Comparison of ENCODE assay signal across 1 cellular context in the genomic region with DNA sequence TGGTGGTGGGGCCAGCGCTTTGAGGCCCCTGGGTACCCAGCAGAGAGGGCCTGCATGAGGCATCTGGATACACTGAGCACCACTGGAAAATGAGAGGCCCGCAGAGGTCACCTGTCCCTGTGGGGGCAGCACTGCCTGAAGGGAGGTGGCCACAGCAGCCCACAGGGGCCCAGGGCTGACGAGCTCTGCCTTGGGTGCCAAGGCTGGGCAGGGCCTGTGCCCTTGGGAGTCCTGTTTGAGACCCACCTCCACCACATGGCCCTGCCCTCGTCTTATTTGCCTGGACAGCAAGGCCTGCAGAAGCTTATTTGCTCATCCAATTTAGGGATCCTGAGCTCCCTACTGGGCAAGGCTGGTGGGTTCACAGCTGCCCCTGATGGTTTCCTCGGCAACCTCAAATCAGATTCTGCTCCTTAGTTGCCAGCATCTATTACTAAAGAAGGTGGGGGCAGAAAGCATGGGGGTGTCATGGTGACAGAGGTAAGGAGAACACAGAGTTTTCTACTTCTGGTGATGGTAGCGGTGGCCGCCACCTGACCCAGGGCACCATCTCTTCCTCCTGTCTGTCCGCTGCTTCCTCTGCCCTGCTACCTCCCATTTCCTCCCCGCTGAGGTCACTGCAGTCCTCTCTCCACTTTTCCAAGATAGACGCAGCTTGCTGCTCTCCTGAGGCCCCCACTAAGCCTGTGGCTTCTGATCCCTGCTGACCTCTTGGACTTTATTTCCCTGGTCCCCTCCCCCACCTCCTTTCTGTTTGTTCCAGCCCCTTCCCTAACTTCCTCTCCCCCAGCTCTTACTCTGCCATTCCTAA.
TF ChIP-seq lines count a peak whose summit lies in the region.

No MANE protein-coding gene starts in this region.

TF ChIP-seq in WTC11, 78 proteins besides CTCF, POLR2A, EP300 and RAD21 (continued from another document):
- TF ChIP-seq, protein P1, sequence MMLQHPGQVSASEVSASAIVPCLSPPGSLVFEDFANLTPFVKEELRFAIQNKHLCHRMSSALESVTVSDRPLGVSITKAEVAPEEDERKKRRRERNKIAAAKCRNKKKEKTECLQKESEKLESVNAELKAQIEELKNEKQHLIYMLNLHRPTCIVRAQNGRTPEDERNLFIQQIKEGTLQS (CRISPR knock-in tag; conservative IDR thresholded peaks at IDR 0.05), result no peak
